In the genomic region with DNA sequence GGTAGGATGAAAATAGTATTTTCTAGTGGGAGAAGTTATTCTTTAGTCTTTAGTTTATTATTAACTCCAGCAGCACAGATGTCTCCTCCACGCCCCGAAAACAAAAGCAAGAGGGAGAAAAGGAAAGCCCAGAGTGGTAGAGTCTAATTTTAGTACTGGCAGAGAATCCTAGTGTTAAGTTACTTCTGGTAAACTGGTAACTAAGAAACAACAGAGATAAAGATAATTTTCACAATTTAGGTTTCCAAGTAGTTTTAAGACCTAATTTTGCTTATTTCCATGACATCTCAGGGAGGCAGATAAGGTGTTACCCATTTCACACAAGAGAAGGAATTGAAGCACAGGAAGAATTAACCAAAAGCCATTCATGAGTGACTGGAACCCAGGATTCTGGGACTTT, we compare ENCODE assay signal across 1 cellular context.
TF ChIP-seq lines count a peak whose summit lies in the region.

No MANE protein-coding gene starts in this region.

TF ChIP-seq in HEK293, 187 proteins besides CTCF, POLR2A, EP300 and RAD21 (continued from another document):
- TF ChIP-seq, protein P1, sequence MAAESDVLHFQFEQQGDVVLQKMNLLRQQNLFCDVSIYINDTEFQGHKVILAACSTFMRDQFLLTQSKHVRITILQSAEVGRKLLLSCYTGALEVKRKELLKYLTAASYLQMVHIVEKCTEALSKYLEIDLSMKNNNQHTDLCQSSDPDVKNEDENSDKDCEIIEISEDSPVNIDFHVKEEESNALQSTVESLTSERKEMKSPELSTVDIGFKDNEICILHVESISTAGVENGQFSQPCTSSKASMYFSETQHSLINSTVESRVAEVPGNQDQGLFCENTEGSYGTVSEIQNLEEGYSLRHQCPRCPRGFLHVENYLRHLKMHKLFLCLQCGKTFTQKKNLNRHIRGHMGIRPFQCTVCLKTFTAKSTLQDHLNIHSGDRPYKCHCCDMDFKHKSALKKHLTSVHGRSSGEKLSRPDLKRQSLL (tag by site-specific recombination; IDR thresholded peaks at IDR 0.05): no peak
- no peak for TF ChIP-seq ZNF791 (tag by site-specific recombination; IDR thresholded peaks at IDR 0.05)
- TF ChIP-seq MZF1 (tag by site-specific recombination; IDR thresholded peaks at IDR 0.05; ENCODE audit: borderline replicate concordance): no peak
- TF ChIP-seq, protein P2, sequence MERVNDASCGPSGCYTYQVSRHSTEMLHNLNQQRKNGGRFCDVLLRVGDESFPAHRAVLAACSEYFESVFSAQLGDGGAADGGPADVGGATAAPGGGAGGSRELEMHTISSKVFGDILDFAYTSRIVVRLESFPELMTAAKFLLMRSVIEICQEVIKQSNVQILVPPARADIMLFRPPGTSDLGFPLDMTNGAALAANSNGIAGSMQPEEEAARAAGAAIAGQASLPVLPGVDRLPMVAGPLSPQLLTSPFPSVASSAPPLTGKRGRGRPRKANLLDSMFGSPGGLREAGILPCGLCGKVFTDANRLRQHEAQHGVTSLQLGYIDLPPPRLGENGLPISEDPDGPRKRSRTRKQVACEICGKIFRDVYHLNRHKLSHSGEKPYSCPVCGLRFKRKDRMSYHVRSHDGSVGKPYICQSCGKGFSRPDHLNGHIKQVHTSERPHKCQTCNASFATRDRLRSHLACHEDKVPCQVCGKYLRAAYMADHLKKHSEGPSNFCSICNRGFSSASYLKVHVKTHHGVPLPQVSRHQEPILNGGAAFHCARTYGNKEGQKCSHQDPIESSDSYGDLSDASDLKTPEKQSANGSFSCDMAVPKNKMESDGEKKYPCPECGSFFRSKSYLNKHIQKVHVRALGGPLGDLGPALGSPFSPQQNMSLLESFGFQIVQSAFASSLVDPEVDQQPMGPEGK (tag by site-specific recombination; IDR thresholded peaks at IDR 0.05): no peak
- peak; percentile 49 for TF ChIP-seq ZNF335 (tag by site-specific recombination; conservative IDR thresholded peaks at IDR 0.05)
- no peak for TF ChIP-seq ZNF16 (tag by site-specific recombination; IDR thresholded peaks at IDR 0.05; ENCODE audit: low read depth)
- TF ChIP-seq ZNF560 (tag by site-specific recombination; IDR thresholded peaks at IDR 0.05; ENCODE audit: borderline replicate concordance): no peak
- TF ChIP-seq ZNF585B (tag by site-specific recombination; IDR thresholded peaks at IDR 0.05): no peak
- 0 out of 2 replicates have a peak, but pooled peaks have one; percentile 2 for TF ChIP-seq PRDM1 (tag by site-specific recombination; IDR thresholded peaks at IDR 0.05)
